In genomic region chr2:109128048-109128465, GRCh38 we compare ENCODE assay signal across 7 cellular contexts. TPM values are rescaled to one million over a fixed set of nuclear protein-coding genes. Genes with fewer than 3 reads are reported as not detected.
DNase-seq lines count a peak whose midpoint lies in the region; ATAC-seq and TF ChIP-seq lines count a peak whose summit lies in the region.

No MANE protein-coding gene starts in this region.

- no peaks in the 10 kb centered on the region for H3F3A ChIP-seq in neural cell (ENCODE audit: insufficient read depth, low read length, poor library complexity, severe bottlenecking)

- peak; percentile 79 for DNase-seq in RWPE2 (ENCODE audit: low spot score)
- DNase-seq in activated gamma-delta T cell treated with anti-CD3 and anti-CD28 coated beads, Interleukin-2, amount 50 U/mL, for 16 hours (ENCODE audit: low read depth), result peak; percentile 38
- peak; percentile 70 for DNase-seq in foreskin melanocyte

- H3K79me2 ChIP-seq in KMS-11 (ENCODE audit: insufficient read depth, low read depth), result peaks cover 7% of the 10 kb centered on the region; the same call in 1 of the 2 replicates
- H3K79me2 ChIP-seq in neural cell (replicated peaks; ENCODE audit: insufficient read depth, low read length), result no peaks in the 10 kb centered on the region

- no peaks in the 10 kb centered on the region for H3K9me3 Mint-ChIP-seq in stimulated activated naive CD8-positive, alpha-beta T cell treated with anti-CD3 and anti-CD28 coated beads, Interleukin-15, Interleukin-2, amounts not matched to agents 100 ng/mL and 50 ng/mL, for 24 hours

- TF ChIP-seq CTCF in KMS-11 (conservative IDR thresholded peaks at IDR 0.05; ENCODE audit: low read depth, low read length) (peak; percentile 62), RWPE2 (IDR thresholded peaks at IDR 0.05; ENCODE audit: poor library complexity, severe bottlenecking) (peak; percentile 90), neural cell (IDR thresholded peaks at IDR 0.05; ENCODE audit: poor library complexity, severe bottlenecking) (peak; percentile 98)

- H3K27ac Mint-ChIP-seq in stimulated activated naive CD8-positive, alpha-beta T cell treated with anti-CD3 and anti-CD28 coated beads, Interleukin-15, Interleukin-2, amounts not matched to agents 100 ng/mL and 50 ng/mL, for 24 hours, result peak overlapping the region; percentile 79

- peak overlapping the region; percentile 45 for H3K4me2 ChIP-seq in KMS-11
- peak overlapping the region; percentile 62 for H3K4me2 ChIP-seq in neural cell (ENCODE audit: low read length)

- H3K9me3 ChIP-seq in RWPE2 (ENCODE audit: severe bottlenecking), result no peaks in the 10 kb centered on the region
- H3K9me3 ChIP-seq in neural cell (ENCODE audit: low read length), result no peaks in the 10 kb centered on the region

- H3K4me3 ChIP-seq in KMS-11 (IDR thresholded peaks at IDR 0.05; ENCODE audit: insufficient read depth, low read depth, low read length) (no peak overlapping the region), RWPE2 (ENCODE audit: severe bottlenecking) (peak overlapping the region; percentile 41), neural cell (ENCODE audit: low read length) (peak overlapping the region; percentile 81)

- ATAC-seq in GM18505 (IDR thresholded peaks at IDR 0.05; ENCODE audit: unreplicated experiment) (peak; percentile 63), RWPE2 (ENCODE audit: low read depth) (peak; percentile 67)

- H3K4me3 Mint-ChIP-seq in stimulated activated naive CD8-positive, alpha-beta T cell treated with anti-CD3 and anti-CD28 coated beads, Interleukin-15, Interleukin-2, amounts not matched to agents 100 ng/mL and 50 ng/mL, for 24 hours, result peak overlapping the region; percentile 79

- H3K27me3 ChIP-seq in KMS-11 (ENCODE audit: insufficient read depth, low read depth) (no peaks in the 10 kb centered on the region), RWPE2 (ENCODE audit: insufficient read depth, poor library complexity, severe bottlenecking) (no peaks in the 10 kb centered on the region), neural cell (ENCODE audit: insufficient read depth, low read depth, low read length) (peaks cover 45% of the 10 kb centered on the region)

- H3K27ac ChIP-seq in KMS-11 (no peak overlapping the region), RWPE2 (ENCODE audit: poor library complexity, severe bottlenecking) (peak overlapping the region; percentile 35), neural cell (ENCODE audit: low read length) (no peak overlapping the region)

- H2AFZ ChIP-seq in KMS-11 (ENCODE audit: low read depth) (peak overlapping the region; percentile 67), neural cell (ENCODE audit: low read depth, low read length) (peak overlapping the region; percentile 40)

- TF ChIP-seq POLR2A in GM18505 (IDR thresholded peaks at IDR 0.05; ENCODE audit: borderline replicate concordance, extremely low read depth, insufficient read depth, insufficient read length), result no peak

- H4K20me1 ChIP-seq in KMS-11 (ENCODE audit: insufficient read depth) (no peaks in the 10 kb centered on the region), neural cell (ENCODE audit: insufficient read depth) (no peaks in the 10 kb centered on the region)

- H3K9ac ChIP-seq in KMS-11, result peak overlapping the region; percentile 47; the same call in 1 of the 2 replicates
- peak overlapping the region; percentile 54 for H3K9ac ChIP-seq in neural cell (ENCODE audit: low read length)

- H3K36me3 ChIP-seq in KMS-11 (ENCODE audit: insufficient read depth), result no peaks in the 10 kb centered on the region
- H3K36me3 ChIP-seq in RWPE2 (ENCODE audit: low read depth), result no peaks in the 10 kb centered on the region
- H3K36me3 ChIP-seq in neural cell (ENCODE audit: insufficient read depth, low read length), result no peaks in the 10 kb centered on the region

- peak; percentile 27 for TF ChIP-seq EP300 in neural cell (conservative IDR thresholded peaks at IDR 0.05; ENCODE audit: poor library complexity, severe bottlenecking)

- peaks cover 15% of the 10 kb centered on the region for H3K27me3 Mint-ChIP-seq in stimulated activated naive CD8-positive, alpha-beta T cell treated with anti-CD3 and anti-CD28 coated beads, Interleukin-15, Interleukin-2, amounts not matched to agents 100 ng/mL and 50 ng/mL, for 24 hours

- TF ChIP-seq RAD21 in neural cell (conservative IDR thresholded peaks at IDR 0.05), result peak; percentile 100

- no peaks in the 10 kb centered on the region for H3K36me3 Mint-ChIP-seq in stimulated activated naive CD8-positive, alpha-beta T cell treated with anti-CD3 and anti-CD28 coated beads, Interleukin-15, Interleukin-2, amounts not matched to agents 100 ng/mL and 50 ng/mL, for 24 hours (ENCODE audit: low read depth)

- no peaks in the 10 kb centered on the region for H3K4me1 ChIP-seq in KMS-11 (ENCODE audit: low read depth, poor library complexity, severe bottlenecking)
- H3K4me1 ChIP-seq in RWPE2 (ENCODE audit: insufficient read depth, poor library complexity, severe bottlenecking), result peaks cover 26% of the 10 kb centered on the region

- peaks cover 37% of the 10 kb centered on the region for H3K4me1 Mint-ChIP-seq in stimulated activated naive CD8-positive, alpha-beta T cell treated with anti-CD3 and anti-CD28 coated beads, Interleukin-15, Interleukin-2, amounts not matched to agents 100 ng/mL and 50 ng/mL, for 24 hours (ENCODE audit: low read depth)

- no peaks in the 10 kb centered on the region for H3K9me2 ChIP-seq in neural cell (ENCODE audit: insufficient read depth, low read length)

TF ChIP-seq in neural cell, 6 proteins besides CTCF, POLR2A, EP300 and RAD21:
- peak; percentile 100 for TF ChIP-seq SMC3 (conservative IDR thresholded peaks at IDR 0.05; ENCODE audit: poor library complexity)
- no peak for TF ChIP-seq REST (IDR thresholded peaks at IDR 0.05; ENCODE audit: borderline replicate concordance)
- no peak for TF ChIP-seq EZH2 (IDR thresholded peaks at IDR 0.05; ENCODE audit: borderline replicate concordance, insufficient read depth, low read length, poor library complexity, severe bottlenecking)
- TF ChIP-seq MXI1 (conservative IDR thresholded peaks at IDR 0.05; ENCODE audit: poor library complexity, severe bottlenecking), result peak; percentile 4
- no peak for TF ChIP-seq TAF1 (IDR thresholded peaks at IDR 0.05; ENCODE audit: low read depth)
- peak; percentile 43 for TF ChIP-seq POLR2AphosphoS5 (IDR thresholded peaks at IDR 0.05)

RNA-seq across cellular contexts. Expression of gene SH3RF3, which starts 0.9 kb away (rescaled TPM):
- polyA plus RNA-seq in neural cell, result 0.52 and 0.53 TPM in 2 replicates
- 1.2 and 1.7 TPM in 2 replicates for polyA minus RNA-seq in neural cell
